8 cellular contexts compared by ENCODE assay signal in the genomic region with DNA sequence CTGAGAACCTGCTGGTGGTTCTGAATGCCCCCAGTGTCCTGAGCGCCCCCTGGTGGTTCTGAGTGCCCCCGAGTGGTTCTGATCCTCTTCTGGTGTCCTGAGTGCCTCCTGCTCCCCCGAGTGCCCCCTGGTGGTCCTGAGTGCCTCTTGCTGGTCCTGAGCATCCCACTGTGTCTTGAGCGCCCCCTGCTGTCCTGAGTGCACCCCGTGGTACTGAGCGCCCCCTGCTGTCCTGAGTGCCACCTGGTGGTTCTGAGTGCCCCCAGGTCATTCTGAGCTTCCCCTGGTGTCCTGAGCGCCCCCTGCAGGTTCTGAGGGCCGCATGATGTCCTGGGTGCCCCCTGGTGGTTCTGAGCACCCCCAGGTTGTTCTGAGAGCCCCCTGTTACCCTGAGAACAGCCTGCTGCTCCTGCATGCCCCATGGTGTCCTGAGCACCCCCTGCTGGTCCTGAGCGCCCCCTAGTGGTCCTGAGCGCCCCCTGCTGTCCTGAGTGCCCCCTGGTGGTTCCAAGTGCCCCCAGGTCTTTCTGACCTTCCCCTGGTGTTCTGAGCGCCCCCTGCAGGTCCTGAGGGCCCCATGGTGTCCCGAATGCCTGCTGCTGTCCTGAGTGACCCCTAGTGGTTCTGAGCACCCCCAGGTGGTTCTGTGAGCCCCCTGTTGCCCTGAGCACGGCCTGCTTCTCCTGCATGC.
A peak's percentile ranks its signal among the peaks of the same experiment; 100 is the strongest.
DNase-seq lines count a peak whose midpoint lies in the region; ATAC-seq and TF ChIP-seq lines count a peak whose summit lies in the region.

No MANE protein-coding gene starts in this region.

- ATAC-seq in GM21825 (IDR thresholded peaks at IDR 0.05; ENCODE audit: unreplicated experiment), result peak; percentile 47
- ATAC-seq in mucosa of descending colon, result peak; percentile 65

- intact Hi-C loops in mucosa of descending colon (cut with DNase I, micrococcal nuclease), result no loop called here

- no peaks in the 10 kb centered on the region for H3K4me1 ChIP-seq in mucosa of descending colon (ENCODE audit: low read depth)

- H3K9me3 ChIP-seq in mucosa of descending colon, result no peaks in the 10 kb centered on the region

- peak; percentile 76 for DNase-seq in MV-4-11 (lab: John Stamatoyannopoulos, UW)
- peak; percentile 96 to 98 for DNase-seq in activated T-cell treated with anti-CD3 and anti-CD28 coated beads, Interleukin-2, amount 50 U/mL, for 48 hours
- peak; percentile 40 to 60 (median 42) for DNase-seq in mucosa of descending colon
- DNase-seq in OCI-M2 (lab: John Stamatoyannopoulos, UW; ENCODE audit: unreplicated experiment), result no peak
- no peak for DNase-seq in substantia nigra (lab: John Stamatoyannopoulos, UW)
- DNase-seq in A172 (ENCODE audit: low spot score), result no peak

- H3K27ac ChIP-seq in substantia nigra (ENCODE audit: low read depth, low read length, poor library complexity, severe bottlenecking), result no peak overlapping the region

- H3K36me3 ChIP-seq in mucosa of descending colon (ENCODE audit: low read depth), result no peaks in the 10 kb centered on the region

- no peak overlapping the region for H3K4me3 ChIP-seq in mucosa of descending colon

- peak; percentile 99 for TF ChIP-seq CTCF in GM12874 (IDR thresholded peaks at IDR 0.05; ENCODE audit: insufficient read depth, low read depth, low read length)
- TF ChIP-seq CTCF in mucosa of descending colon (IDR thresholded peaks at IDR 0.05), result no peak

Comparison
In these comparisons a context has a peak if more than half of its experiments do, and no peak if none do; other contexts are left out.
1. DNase-seq: peak in MV-4-11 (single experiment), activated T-cell treated with anti-CD3 and anti-CD28 coated beads, Interleukin-2, amount 50 U/mL, for 48 hours (2 of 2) and mucosa of descending colon (3 of 3); none in OCI-M2 (single experiment), substantia nigra (0 of 49) and A172 (single experiment).